In the genomic region with DNA sequence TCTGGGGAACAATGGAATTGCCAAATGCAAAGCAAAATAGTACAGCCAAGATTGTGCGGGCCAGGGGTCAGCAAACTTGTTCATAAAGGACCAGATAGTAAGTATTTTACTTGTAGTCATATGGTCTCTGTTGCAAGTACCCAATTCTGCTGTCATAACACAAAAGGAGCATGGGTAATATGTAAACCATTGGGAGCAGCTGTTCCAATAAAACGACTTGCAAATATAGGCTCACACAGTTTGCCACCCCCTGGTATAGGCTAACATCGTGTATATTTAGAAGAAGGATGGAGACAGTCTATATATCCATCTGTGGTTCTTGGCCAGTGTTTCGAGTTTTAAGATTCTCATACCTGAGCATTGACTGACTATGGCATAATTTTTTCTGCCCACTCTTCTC, we compare ENCODE assay signal across 10 cellular contexts. TPM values are rescaled to one million over a fixed set of nuclear protein-coding genes. Genes with fewer than 3 reads are reported as not detected.
DNase-seq lines count a peak whose midpoint lies in the region; ATAC-seq, FAIRE-seq and TF ChIP-seq lines count a peak whose summit lies in the region.
"Had no signal": no experiment of that assay in that cellular context is flagged by ENCODE, and none has a peak within 500 bp of the region (broad histone marks: within the 10 kb centered on the region; RNA-seq: fewer than 3 reads in every experiment).

No MANE protein-coding gene starts in this region.

- no peak overlapping the region for H3K27ac ChIP-seq in CD4-positive, alpha-beta T cell (ENCODE audit: low read depth, low read length)
- H3K27ac ChIP-seq in HUES48 (ENCODE audit: low read depth, low read length) (peak overlapping the region; percentile 87), GM12878 (ENCODE audit: control insufficient read depth, insufficient read depth) (no peak overlapping the region), psoas muscle (peak overlapping the region; percentile 89)
- H3K27ac ChIP-seq: colonic mucosa, HL-60 had no signal

- TF ChIP-seq EP300 in GM12878 (IDR thresholded peaks at IDR 0.05; ENCODE audit: borderline replicate concordance in 1 of 2, control insufficient read depth in 1 of 2, low read depth in 2 of 2, low read length in 2 of 2): no peak

- no peak for TF ChIP-seq CTCF in CD4-positive, alpha-beta T cell (IDR thresholded peaks at IDR 0.05)
- no peak for TF ChIP-seq CTCF in GM12878 (IDR thresholded peaks at IDR 0.05 in 2 of 3, conservative IDR thresholded peaks at IDR 0.05 in 1 of 3; ENCODE audit: control insufficient read depth in 2 of 3, extremely low read depth in 1 of 3, insufficient read depth in 1 of 3, low read depth in 3 of 3, low read length in 3 of 3)
- TF ChIP-seq CTCF in psoas muscle (IDR thresholded peaks at IDR 0.05): no peak

- peaks cover 83% of the 10 kb centered on the region for H3K36me3 Mint-ChIP-seq in CD4-positive, alpha-beta T cell (ENCODE audit: low read depth)

- H3K4me3 ChIP-seq in HUES48 (ENCODE audit: low read depth, low read length): no peak overlapping the region
- H3K4me3 ChIP-seq in GM12878: no peak overlapping the region
- no peak overlapping the region for H3K4me3 ChIP-seq in psoas muscle
- H3K4me3 ChIP-seq: colonic mucosa had no signal

- H2AFZ ChIP-seq in GM12878 (ENCODE audit: control insufficient read depth, low read depth, low read length): no peak overlapping the region

- no peaks in the 10 kb centered on the region; the same call in 1 of the 2 replicates for H4K20me1 ChIP-seq in GM12878 (ENCODE audit: control insufficient read depth, insufficient read depth)

- in situ Hi-C loops in GM12878 (cut with MboI): no loop called here

- no peaks in the 10 kb centered on the region for H3K9me3 Mint-ChIP-seq in CD4-positive, alpha-beta T cell

- H3K36me3 ChIP-seq in HUES48 (ENCODE audit: control insufficient read depth, insufficient read depth, low read length) (peaks cover 76% of the 10 kb centered on the region), GM12878 (ENCODE audit: control insufficient read depth in 2 of 2, insufficient read depth in 2 of 2, low read length in 1 of 2) (peaks cover 16 to 36% of the 10 kb centered on the region in 2 experiments), psoas muscle (ENCODE audit: insufficient read depth in 1 of 2, low read depth in 1 of 2) (peaks cover 0 to 80% of the 10 kb centered on the region in 2 donors)
- H3K36me3 ChIP-seq: colonic mucosa had no signal

- TF ChIP-seq POLR2A in GM12878 (IDR thresholded peaks at IDR 0.05; ENCODE audit: low read depth, low read length): no peak

- H3K27me3 ChIP-seq in CD4-positive, alpha-beta T cell (ENCODE audit: control insufficient read depth, insufficient read depth, low read length): no peaks in the 10 kb centered on the region
- H3K27me3 ChIP-seq in HUES48 (ENCODE audit: control insufficient read depth, insufficient read depth, low read length) (no peaks in the 10 kb centered on the region), GM12878 (replicated peaks in 1 of 2; ENCODE audit: control insufficient read depth in 2 of 2, insufficient read depth in 2 of 2, low read length in 1 of 2) (no peaks in the 10 kb centered on the region), psoas muscle (ENCODE audit: insufficient read depth in 3 of 3, low read length in 2 of 3) (no peaks in the 10 kb centered on the region)
- H3K27me3 ChIP-seq: colonic mucosa had no signal

- no peak overlapping the region for H3K9ac ChIP-seq in HUES48 (ENCODE audit: low read depth, low read length)
- no peak overlapping the region for H3K9ac ChIP-seq in GM12878 (ENCODE audit: control insufficient read depth, insufficient read depth, low read length)

- H3K9me3 ChIP-seq in CD4-positive, alpha-beta T cell (ENCODE audit: control insufficient read depth, low read length): no peaks in the 10 kb centered on the region
- H3K9me3 ChIP-seq in HUES48 (ENCODE audit: control insufficient read depth, insufficient read depth, low read length): no peaks in the 10 kb centered on the region
- no peaks in the 10 kb centered on the region for H3K9me3 ChIP-seq in GM12878 (replicated peaks; ENCODE audit: control insufficient read depth, insufficient read depth, low read length)
- H3K9me3 ChIP-seq in psoas muscle: no peaks in the 10 kb centered on the region
- H3K9me3 ChIP-seq: colonic mucosa had no signal

- no peak overlapping the region for H3K4me3 Mint-ChIP-seq in CD4-positive, alpha-beta T cell
- H3K4me3 Mint-ChIP-seq: CD4-positive, alpha-beta memory T cell had no signal

- POLR2A ChIA-PET in CD4-positive, alpha-beta T cell (lab: Charles Lee): no interaction called here
- POLR2A ChIA-PET in GM12878 (lab: Charles Lee): no interaction called here

- H3K79me2 ChIP-seq in GM12878 (ENCODE audit: control insufficient read depth, insufficient read depth, low read length): no peaks in the 10 kb centered on the region; the same call in 1 of the 2 replicates

- intact Hi-C loops in CD4-positive, alpha-beta T cell (cut with DNase I, micrococcal nuclease): no loop called here
- intact Hi-C loops in GM12878 (cut with micrococcal nuclease; ENCODE audit: unreplicated experiment): no loop called here
- intact Hi-C loops in psoas muscle (cut with DNase I): loop anchor here in 1 of 2 donors (10.0 kb wide), 1 partner anchor 189 kb away; no protein-coding TSS in a partner anchor

- no peak for TF ChIP-seq RAD21 in GM12878 (IDR thresholded peaks at IDR 0.05; ENCODE audit: insufficient read depth, low read depth, low read length)

- H3K4me2 ChIP-seq in GM12878 (ENCODE audit: control insufficient read depth, insufficient read depth): no peak overlapping the region

- RAD21 ChIA-PET in GM12878 (lab: Charles Lee; ENCODE audit: unreplicated experiment): interaction anchor here (2.8 to 3.3 kb wide), 2 partner anchors 72 to 193 kb away, joined by 11 to 26 read pairs; no protein-coding TSS in a partner anchor

- CTCF ChIA-PET in CD4-positive, alpha-beta T cell (lab: Charles Lee): interaction anchor here (0.6 to 1.9 kb wide), 3 partner anchors 11 to 1776 kb away, joined by 3 to 23 read pairs (median 6); a partner anchor contains a TSS
- CTCF ChIA-PET in GM12878 (lab: Yijun Ruan, JAX): interaction anchor here (0.8 to 8.1 kb wide), 22 partner anchors 8 to 535 kb away, joined by 3 to 75 read pairs (median 4); a partner anchor contains a TSS

- 70% methylated on average over 4 of the region's 4 CpGs for WGBS in GM12878 (ENCODE audit: insufficient coverage, insufficient replicate concordance, low lambda C conversion rate, missing lambda C conversion rate)
- 69 to 79% (median 73%) methylated on average over 4 of the region's 4 CpGs for WGBS in psoas muscle, 3 donors

- H3K4me1 ChIP-seq in HUES48 (ENCODE audit: control insufficient read depth, insufficient read depth, low read length) (peaks cover 8% of the 10 kb centered on the region), GM12878 (ENCODE audit: control insufficient read depth, insufficient read depth, low read length) (no peaks in the 10 kb centered on the region), psoas muscle (peaks cover 51% of the 10 kb centered on the region)
- H3K4me1 ChIP-seq: colonic mucosa had no signal

- TSS peak; percentile 5 for BruUV-seq in GM12878 (replicated peaks; lab: Mats Ljungman, UMichigan)

- H3K27me3 Mint-ChIP-seq in CD4-positive, alpha-beta T cell: no peaks in the 10 kb centered on the region
- H3K27me3 Mint-ChIP-seq: CD4-positive, alpha-beta memory T cell had no signal

- SMC1A ChIA-PET in GM12878 (lab: Charles Lee; ENCODE audit: uncharacterized antibody, unreplicated experiment): interaction anchor here (1.2 to 1.5 kb wide), 2 partner anchors 36 to 288 kb away, joined by 3 read pairs; no protein-coding TSS in a partner anchor

- no peak for ATAC-seq in CD4-positive, alpha-beta T cell (ENCODE audit: poor library complexity)
- ATAC-seq in GM12878: no peak
- no peak for ATAC-seq in psoas muscle

- DNase-seq in CD4-positive, alpha-beta T cell: no peak
- DNase-seq in GM12878 (ENCODE audit: low read depth, low spot score) (no peak), psoas muscle (no peak), kidney glomerular epithelial cell (lab: John Stamatoyannopoulos, UW) (no peak), cerebellar nuclear complex (lab: John Stamatoyannopoulos, UW) (no peak), NCI-H2227 (lab: John Stamatoyannopoulos, UW; ENCODE audit: unreplicated experiment) (no peak)

- H3K27ac Mint-ChIP-seq in CD4-positive, alpha-beta T cell: peak overlapping the region; percentile 54

- peaks cover 26% of the 10 kb centered on the region for H3K4me1 Mint-ChIP-seq in CD4-positive, alpha-beta T cell (ENCODE audit: low read depth)

- no peak for FAIRE-seq in GM12878 (lab: Jason Lieb, UNC)

RNA-seq across cellular contexts. Expression of a gene that starts 15.6 kb away (rescaled TPM):
- total RNA-seq in CD4-positive, alpha-beta T cell: 10 to 100 TPM; 28.7 to 33.0 TPM
- 103 and 139 TPM in 2 replicates for total RNA-seq in GM12878 (2013; cell fraction: nucleolus; rRNA removed)
- 64.9 and 66.8 TPM in 2 replicates for total RNA-seq in GM12878 (2014; rRNA removed)
- total RNA-seq in GM12878 (2014; rRNA removed; fragmentation: Illumina TruSeq; extraction: Trizol): 30.6 and 32.5 TPM in 2 replicates
- 42.5 and 42.6 TPM in 2 replicates for total RNA-seq in GM12878 (2021)
- 46.6 TPM for polyA plus RNA-seq in GM12878 (2011; ENCODE audit: low read depth)
- polyA plus RNA-seq in GM12878 (2011; rRNA removed): 76.0 and 92.1 TPM in 2 replicates
- polyA plus RNA-seq in GM12878 (2011; cell fraction: cytosol; rRNA removed): 120 and 128 TPM in 2 replicates
- polyA plus RNA-seq in GM12878 (2011; cell fraction: nucleus; rRNA removed): 47.5 and 49.8 TPM in 2 replicates
- 42.5 and 46.1 TPM in 2 replicates for polyA plus RNA-seq in GM12878 (2012)
- polyA plus RNA-seq in GM12878 (2014; fragmentation: Illumina TruSeq; extraction: Trizol): 38.0 and 52.2 TPM in 2 replicates
- polyA plus RNA-seq in GM12878 (2014; fragmentation: Nextera tagmentation; extraction: Ambion mirVana): 100 to 1,000 TPM; 155 to 160 TPM
- 70.2 and 72.0 TPM in 2 replicates for polyA plus RNA-seq in GM12878 (2014; rRNA removed)
- 10 to 100 TPM; 86.4 to 93.5 TPM for polyA plus RNA-seq in GM12878 (2016; fragmentation: Nextera tagmentation; extraction: Ambion mirVana)
- 89.0 and 101 TPM in 2 replicates for polyA minus RNA-seq in GM12878 (2011; rRNA and poly(A)+ RNA removed)
- 17.9 and 42.6 TPM in 2 replicates for polyA minus RNA-seq in GM12878 (2011; cell fraction: cytosol; rRNA and poly(A)+ RNA removed)
- polyA minus RNA-seq in GM12878 (2011; cell fraction: nucleus; rRNA and poly(A)+ RNA removed): 45.3 and 79.5 TPM in 2 replicates
- 10 to 100 TPM; 29.4 to 45.2 (median 33.7) TPM for total RNA-seq in psoas muscle
- 100 to 1,000 TPM in 1 of 3 donors, 10 to 100 TPM in 2; 52.7 to 103 (median 84.4) TPM for polyA plus RNA-seq in psoas muscle

RNA-seq across cellular contexts. Expression of a gene that starts 15.8 kb away (rescaled TPM):
- 100 to 1,000 TPM; 111 to 116 TPM for total RNA-seq in CD4-positive, alpha-beta T cell
- total RNA-seq in GM12878 (2013; cell fraction: nucleolus; rRNA removed): 149 and 155 TPM in 2 replicates
- total RNA-seq in GM12878 (2014; rRNA removed) (31.8 TPM in 2 replicates), GM12878 (2014; rRNA removed; fragmentation: Illumina TruSeq; extraction: Trizol) (41.9 and 42.4 TPM in 2 replicates), GM12878 (2021) (80.2 and 89.0 TPM in 2 replicates), psoas muscle (10 to 100 TPM; 51.1 to 66.2 (median 55.4) TPM)
- 40.8 TPM for polyA plus RNA-seq in GM12878 (2011; ENCODE audit: low read depth)
- polyA plus RNA-seq in GM12878 (2011; rRNA removed) (37.9 and 61.6 TPM in 2 replicates), GM12878 (2014; fragmentation: Illumina TruSeq; extraction: Trizol) (93.1 and 107 TPM in 2 replicates), GM12878 (2014; fragmentation: Nextera tagmentation; extraction: Ambion mirVana) (10 to 100 TPM; 14.9 to 21.9 TPM), GM12878 (2014; rRNA removed) (65.9 and 66.8 TPM in 2 replicates), GM12878 (2016; fragmentation: Nextera tagmentation; extraction: Ambion mirVana) (10 to 100 TPM; 60.3 to 67.0 TPM), psoas muscle (10 to 100 TPM; 28.2 to 48.2 (median 39.9) TPM)
- polyA plus RNA-seq in GM12878 (2011; cell fraction: cytosol; rRNA removed): 63.8 TPM in 2 replicates
- polyA plus RNA-seq in GM12878 (2011; cell fraction: nucleus; rRNA removed): 174 and 211 TPM in 2 replicates
- polyA plus RNA-seq in GM12878 (2012): 54.7 and 57.2 TPM in 2 replicates
- 52.6 and 53.3 TPM in 2 replicates for polyA minus RNA-seq in GM12878 (2011; rRNA and poly(A)+ RNA removed)
- polyA minus RNA-seq in GM12878 (2011; cell fraction: cytosol; rRNA and poly(A)+ RNA removed): 38.6 and 42.8 TPM in 2 replicates
- polyA minus RNA-seq in GM12878 (2011; cell fraction: nucleus; rRNA and poly(A)+ RNA removed): 34.1 and 55.6 TPM in 2 replicates

RNA-seq across cellular contexts. Expression of a gene that starts 53.1 kb away (rescaled TPM):
- total RNA-seq in CD4-positive, alpha-beta T cell: 1 to 10 TPM; 3.4 to 3.8 TPM
- total RNA-seq in GM12878 (2013; cell fraction: nucleolus; rRNA removed): 9.8 and 11.8 TPM in 2 replicates
- total RNA-seq in GM12878 (2014; rRNA removed) (10.2 and 11.3 TPM in 2 replicates), GM12878 (2014; rRNA removed; fragmentation: Illumina TruSeq; extraction: Trizol) (9.3 and 10.2 TPM in 2 replicates), GM12878 (2021) (6.4 and 7.8 TPM in 2 replicates), psoas muscle (1 to 10 TPM; 3.5 to 6.4 (median 4.8) TPM)
- 15.9 TPM for polyA plus RNA-seq in GM12878 (2011; ENCODE audit: low read depth)
- polyA plus RNA-seq in GM12878 (2011; rRNA removed) (32.1 and 40.2 TPM in 2 replicates), GM12878 (2014; fragmentation: Illumina TruSeq; extraction: Trizol) (17.3 and 20.4 TPM in 2 replicates), GM12878 (2014; fragmentation: Nextera tagmentation; extraction: Ambion mirVana) (10 to 100 TPM; 25.6 to 40.7 TPM), GM12878 (2014; rRNA removed) (16.0 and 19.1 TPM in 2 replicates), GM12878 (2016; fragmentation: Nextera tagmentation; extraction: Ambion mirVana) (10 to 100 TPM; 21.1 to 24.7 TPM), psoas muscle (10 to 100 TPM in 2 of 3 donors, 1 to 10 TPM in 1; 5.6 to 18.0 (median 10.8) TPM)
- 39.1 and 47.3 TPM in 2 replicates for polyA plus RNA-seq in GM12878 (2011; cell fraction: cytosol; rRNA removed)
- polyA plus RNA-seq in GM12878 (2011; cell fraction: nucleus; rRNA removed): 16.9 and 21.4 TPM in 2 replicates
- polyA plus RNA-seq in GM12878 (2012): 13.2 and 14.2 TPM in 2 replicates
- polyA minus RNA-seq in GM12878 (2011; rRNA and poly(A)+ RNA removed): 22.0 and 30.9 TPM in 2 replicates
- 2.4 and 2.8 TPM in 2 replicates for polyA minus RNA-seq in GM12878 (2011; cell fraction: cytosol; rRNA and poly(A)+ RNA removed)
- polyA minus RNA-seq in GM12878 (2011; cell fraction: nucleus; rRNA and poly(A)+ RNA removed): 5.8 and 6.6 TPM in 2 replicates

Comparison
In these comparisons a context has a peak if more than half of its experiments do, and no peak if none do; other contexts are left out.
1. H3K27ac ChIP-seq: peak in HUES48 (single experiment) and psoas muscle (single experiment); none in CD4-positive, alpha-beta T cell (single experiment) and GM12878 (single experiment).